In genomic region chr1:195376190-195376589, GRCh38 we compare ENCODE assay signal across 11 cellular contexts.
A peak's percentile ranks its signal among the peaks of the same experiment; 100 is the strongest.
DNase-seq lines count a peak whose midpoint lies in the region; ATAC-seq and TF ChIP-seq lines count a peak whose summit lies in the region.
"Had no signal": no experiment of that assay in that cellular context is flagged by ENCODE, and none has a peak within 500 bp of the region (broad histone marks: within the 10 kb centered on the region; RNA-seq: fewer than 3 reads in every experiment).

No MANE protein-coding gene starts in this region.

- TF ChIP-seq CTCF in WTC11 (IDR thresholded peaks at IDR 0.05) (0 out of 2 replicates have a peak, but pooled peaks have one; percentile 10), smooth muscle cell (IDR thresholded peaks at IDR 0.05; ENCODE audit: borderline replicate concordance, insufficient read depth, poor library complexity, severe bottlenecking) (peak; percentile 14)

- H3K36me3 ChIP-seq in smooth muscle cell (ENCODE audit: low read depth), result no peaks in the 10 kb centered on the region

- POLR2A ChIA-PET in WTC11 (lab: Charles Lee), result no interaction called here

- CTCF ChIA-PET in WTC11 (lab: Charles Lee), result no interaction called here

- DNase-seq in NCI-H748 (lab: John Stamatoyannopoulos, UW; ENCODE audit: unreplicated experiment), result peak; percentile 9
- DNase-seq in NCI-H748 treated with DMSO at 0.1 percent for 48 hours (lab: John Stamatoyannopoulos, UW), result no peak
- peak; percentile 14 for DNase-seq in KBM-7
- no peak for DNase-seq in WTC11 (ENCODE audit: low spot score)
- DNase-seq in smooth muscle cell (lab: John Stamatoyannopoulos, UW; ENCODE audit: unreplicated experiment), result no peak
- DNase-seq in activated T-helper 2 cell treated with anti-CD3 and anti-CD28 coated beads, Interferon-gamma antibody, Interleukin-2, Interleukin-4, amounts not matched to agents 10 μg/mL and 5 μg/mL and 100 μg/mL, durations not matched to agents 14 hours and 24 hours and 36 hours (ENCODE audit: low spot score), result no peak
- DNase-seq in NCI-H345 (lab: John Stamatoyannopoulos, UW), result no peak
- no peak for DNase-seq in NCI-H526 treated with DMSO at 0.1 percent for 48 hours (lab: John Stamatoyannopoulos, UW)
- DNase-seq: activated naive CD8-positive, alpha-beta T cell treated with anti-CD3 and anti-CD28 coated beads, Interleukin-2, amount 10 ng/mL, durations not matched to agents 7 days and 5 days; effector memory CD4-positive, alpha-beta T cell; SW 1271 had no signal

- in situ Hi-C loops in KBM-7 (cut with MboI; ENCODE audit: low pct_unique_long_range_greater_than_20kb, low sequenced_read_pairs), result no loop called here

- no peaks in the 10 kb centered on the region for H3K27me3 Mint-ChIP-seq in WTC11 (ENCODE audit: low read depth)
- H3K27me3 Mint-ChIP-seq in activated T-helper 2 cell treated with anti-CD3 and anti-CD28 coated beads, Interferon-gamma antibody, Interleukin-2, Interleukin-4, amounts not matched to agents 10 μg/mL and 5 μg/mL and 100 μg/mL, durations not matched to agents 14 hours and 24 hours and 36 hours (ENCODE audit: low read depth), result no peaks in the 10 kb centered on the region
- H3K27me3 Mint-ChIP-seq: activated naive CD8-positive, alpha-beta T cell treated with anti-CD3 and anti-CD28 coated beads, Interleukin-2, amount 10 ng/mL, durations not matched to agents 7 days and 5 days had no signal

- no peak overlapping the region for H3K4me3 ChIP-seq in smooth muscle cell

- no peak overlapping the region for H3K27ac ChIP-seq in smooth muscle cell (ENCODE audit: low read depth)

- no peak overlapping the region for H3K4me3 Mint-ChIP-seq in WTC11
- no peak overlapping the region for H3K4me3 Mint-ChIP-seq in activated T-helper 2 cell treated with anti-CD3 and anti-CD28 coated beads, Interferon-gamma antibody, Interleukin-2, Interleukin-4, amounts not matched to agents 10 μg/mL and 5 μg/mL and 100 μg/mL, durations not matched to agents 14 hours and 24 hours and 36 hours (ENCODE audit: low read depth)
- H3K4me3 Mint-ChIP-seq: activated naive CD8-positive, alpha-beta T cell treated with anti-CD3 and anti-CD28 coated beads, Interleukin-2, amount 10 ng/mL, durations not matched to agents 7 days and 5 days had no signal

- no peak overlapping the region for H3K27ac Mint-ChIP-seq in WTC11
- H3K27ac Mint-ChIP-seq in activated T-helper 2 cell treated with anti-CD3 and anti-CD28 coated beads, Interferon-gamma antibody, Interleukin-2, Interleukin-4, amounts not matched to agents 10 μg/mL and 5 μg/mL and 100 μg/mL, durations not matched to agents 14 hours and 24 hours and 36 hours, result no peak overlapping the region
- H3K27ac Mint-ChIP-seq: activated naive CD8-positive, alpha-beta T cell treated with anti-CD3 and anti-CD28 coated beads, Interleukin-2, amount 10 ng/mL, durations not matched to agents 7 days and 5 days had no signal

- H2AFZ ChIP-seq in smooth muscle cell (ENCODE audit: low read depth), result no peak overlapping the region

- no peaks in the 10 kb centered on the region for H3K9me3 Mint-ChIP-seq in WTC11
- H3K9me3 Mint-ChIP-seq in activated T-helper 2 cell treated with anti-CD3 and anti-CD28 coated beads, Interferon-gamma antibody, Interleukin-2, Interleukin-4, amounts not matched to agents 10 μg/mL and 5 μg/mL and 100 μg/mL, durations not matched to agents 14 hours and 24 hours and 36 hours, result no peaks in the 10 kb centered on the region
- H3K9me3 Mint-ChIP-seq: activated naive CD8-positive, alpha-beta T cell treated with anti-CD3 and anti-CD28 coated beads, Interleukin-2, amount 10 ng/mL, durations not matched to agents 7 days and 5 days had no signal

- H3K9ac ChIP-seq in smooth muscle cell (ENCODE audit: low read depth), result no peak overlapping the region

- H3K4me2 ChIP-seq in smooth muscle cell, result no peak overlapping the region

- H3K4me1 Mint-ChIP-seq in WTC11, result peaks cover 6% of the 10 kb centered on the region; the same call in 1 of the 2 replicates
- no peaks in the 10 kb centered on the region for H3K4me1 Mint-ChIP-seq in activated T-helper 2 cell treated with anti-CD3 and anti-CD28 coated beads, Interferon-gamma antibody, Interleukin-2, Interleukin-4, amounts not matched to agents 10 μg/mL and 5 μg/mL and 100 μg/mL, durations not matched to agents 14 hours and 24 hours and 36 hours (ENCODE audit: low read depth)
- H3K4me1 Mint-ChIP-seq: activated naive CD8-positive, alpha-beta T cell treated with anti-CD3 and anti-CD28 coated beads, Interleukin-2, amount 10 ng/mL, durations not matched to agents 7 days and 5 days had no signal

- no peaks in the 10 kb centered on the region for H3K27me3 ChIP-seq in smooth muscle cell (ENCODE audit: low read depth)

- H3K9me3 ChIP-seq in smooth muscle cell (replicated peaks; ENCODE audit: low read depth), result no peaks in the 10 kb centered on the region

- intact Hi-C loops in activated T-helper 2 cell treated with anti-CD3 and anti-CD28 coated beads, Interferon-gamma antibody, Interleukin-2, Interleukin-4, amounts not matched to agents 10 μg/mL and 5 μg/mL and 100 μg/mL, durations not matched to agents 14 hours and 24 hours and 36 hours (cut with micrococcal nuclease), result no loop called here

- H4K20me1 ChIP-seq in smooth muscle cell (ENCODE audit: low read depth), result no peaks in the 10 kb centered on the region

- no peaks in the 10 kb centered on the region for H3F3A ChIP-seq in smooth muscle cell (ENCODE audit: low read depth)

- H3K4me1 ChIP-seq in smooth muscle cell (ENCODE audit: low read depth), result no peaks in the 10 kb centered on the region

- ATAC-seq in WTC11, result peak; percentile 16; the same call in 1 of the 2 replicates

- no peaks in the 10 kb centered on the region for H3K79me2 ChIP-seq in smooth muscle cell (ENCODE audit: low read depth)

- H3K36me3 Mint-ChIP-seq in WTC11, result no peaks in the 10 kb centered on the region
- no peaks in the 10 kb centered on the region for H3K36me3 Mint-ChIP-seq in activated T-helper 2 cell treated with anti-CD3 and anti-CD28 coated beads, Interferon-gamma antibody, Interleukin-2, Interleukin-4, amounts not matched to agents 10 μg/mL and 5 μg/mL and 100 μg/mL, durations not matched to agents 14 hours and 24 hours and 36 hours (ENCODE audit: low read depth)
- H3K36me3 Mint-ChIP-seq: activated naive CD8-positive, alpha-beta T cell treated with anti-CD3 and anti-CD28 coated beads, Interleukin-2, amount 10 ng/mL, durations not matched to agents 7 days and 5 days had no signal

TF ChIP-seq in WTC11, 78 proteins besides CTCF, POLR2A, EP300 and RAD21:
- TF ChIP-seq RELA (CRISPR knock-in tag; IDR thresholded peaks at IDR 0.05; ENCODE audit: borderline replicate concordance), result no peak

Comparison
In these comparisons a context has a peak if more than half of its experiments do, and no peak if none do; other contexts are left out.
1. DNase-seq: peak in NCI-H748 (single experiment) and KBM-7 (single experiment); none in NCI-H748 treated with DMSO at 0.1 percent for 48 hours (single experiment), WTC11 (single experiment), smooth muscle cell (single experiment), activated T-helper 2 cell treated with anti-CD3 and anti-CD28 coated beads, Interferon-gamma antibody, Interleukin-2, Interleukin-4, amounts not matched to agents 10 μg/mL and 5 μg/mL and 100 μg/mL, durations not matched to agents 14 hours and 24 hours and 36 hours (single experiment), NCI-H345 (single experiment) and NCI-H526 treated with DMSO at 0.1 percent for 48 hours (single experiment).